6 cellular contexts compared by ENCODE assay signal in genomic region chr2:23447405-23447804, GRCh38.
"Had no signal": no experiment of that assay in that cellular context is flagged by ENCODE, and none has a peak within 500 bp of the region (broad histone marks: within the 10 kb centered on the region; RNA-seq: fewer than 3 reads in every experiment).

No MANE protein-coding gene starts in this region.

- FAIRE-seq: G401.6, GM12878, GM18507, GM19239 had no signal

- ATAC-seq: GM12878 had no signal

- H3K4me3 ChIP-seq: GM12878 had no signal

- DNase-seq: GDM1, GF-D8 had no signal
